3 cellular contexts compared by ENCODE assay signal in the genomic region with DNA sequence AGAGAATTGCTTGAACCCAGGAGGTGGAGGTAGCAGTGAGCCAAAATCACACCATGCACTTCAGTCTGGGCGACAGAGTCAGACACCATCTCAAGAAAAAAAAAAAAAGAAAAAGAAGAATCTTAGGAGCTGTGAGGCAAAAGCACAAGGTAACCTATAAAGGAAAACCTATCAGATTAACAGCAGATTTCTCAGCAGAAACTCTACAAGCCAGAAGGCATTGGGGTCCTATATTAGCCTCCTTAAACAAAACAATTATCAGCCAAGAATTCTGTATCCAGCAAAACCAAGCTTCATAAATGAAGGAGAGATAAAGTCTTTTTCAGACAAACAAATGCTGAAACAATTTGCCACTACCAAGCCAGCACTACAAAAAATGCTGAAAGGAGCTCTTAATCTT. TPM values are rescaled to one million over a fixed set of nuclear protein-coding genes. Genes with fewer than 3 reads are reported as not detected.
"Had no signal": no experiment of that assay in that cellular context is flagged by ENCODE, and none has a peak within 500 bp of the region (broad histone marks: within the 10 kb centered on the region; RNA-seq: fewer than 3 reads in every experiment).

No MANE protein-coding gene starts in this region.

RNA-seq across cellular contexts. Expression of a gene that starts 24.9 kb away (rescaled TPM):
- total RNA-seq: mononuclear cell had no signal
- polyA plus RNA-seq: immature natural killer cell; naive thymus-derived CD4-positive, alpha-beta T cell had no signal
